ENCODE assay signal across 17 cellular contexts in the genomic region with DNA sequence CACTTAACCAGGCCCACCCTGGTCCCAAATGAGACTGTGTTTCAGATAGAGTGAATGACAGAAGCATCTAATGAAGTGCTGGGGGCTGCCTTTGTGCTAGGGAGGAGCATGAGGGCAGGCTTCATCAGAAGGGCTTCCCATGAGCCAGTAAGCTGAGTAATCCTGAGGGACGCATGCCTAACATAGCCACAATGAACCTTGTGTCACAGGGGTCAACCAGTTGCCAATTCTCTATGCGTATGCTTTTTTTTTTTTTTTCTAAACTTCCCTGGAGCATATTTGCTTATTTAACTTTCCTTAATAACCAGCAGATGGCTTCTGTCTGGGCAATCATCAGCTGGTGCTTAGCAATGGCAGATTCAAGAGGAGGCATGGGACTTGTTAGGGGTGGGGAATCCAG.
"Had no signal": no experiment of that assay in that cellular context is flagged by ENCODE, and none has a peak within 500 bp of the region (broad histone marks: within the 10 kb centered on the region; RNA-seq: fewer than 3 reads in every experiment).

No MANE protein-coding gene starts in this region.

- H3K27ac Mint-ChIP-seq: activated CD4-positive, alpha-beta T cell treated with anti-CD3 and anti-CD28 coated beads, Interleukin-2, amount 10 ng/mL, durations not matched to agents 24 days and 14 days; activated naive CD4-positive, alpha-beta T cell treated with anti-CD3 and anti-CD28 coated beads for 36 hours; memory B cell; nephron; stimulated activated naive CD8-positive, alpha-beta T cell treated with anti-CD3 and anti-CD28 coated beads, Interleukin-15, Interleukin-2, amounts not matched to agents 100 ng/mL and 50 ng/mL, for 24 hours; T-helper 1 cell treated with Interleukin-12 subunit alpha and Interleukin-12 subunit beta and Interleukin-4 antibody, amounts not matched to agents 30 μg/mL and 1 μg/mL, for 36 hours had no signal

- H3K27ac ChIP-seq: heart left ventricle, left lung, psoas muscle, upper lobe of right lung had no signal

- H3K4me1 ChIP-seq: left lung, psoas muscle, upper lobe of right lung had no signal

- H3K9me3 Mint-ChIP-seq: activated CD4-positive, alpha-beta T cell treated with anti-CD3 and anti-CD28 coated beads, Interleukin-2, amount 10 ng/mL, durations not matched to agents 24 days and 14 days; activated naive CD4-positive, alpha-beta T cell treated with anti-CD3 and anti-CD28 coated beads for 36 hours; memory B cell; nephron; stimulated activated naive CD8-positive, alpha-beta T cell treated with anti-CD3 and anti-CD28 coated beads, Interleukin-15, Interleukin-2, amounts not matched to agents 100 ng/mL and 50 ng/mL, for 24 hours; T-helper 1 cell treated with Interleukin-12 subunit alpha and Interleukin-12 subunit beta and Interleukin-4 antibody, amounts not matched to agents 30 μg/mL and 1 μg/mL, for 36 hours had no signal

- H3K27me3 ChIP-seq: heart left ventricle, left lung had no signal

- H3K4me3 ChIP-seq: heart left ventricle, left lung, psoas muscle, upper lobe of right lung had no signal

- H3K36me3 Mint-ChIP-seq: memory B cell had no signal

- H3K27me3 Mint-ChIP-seq: activated CD4-positive, alpha-beta T cell treated with anti-CD3 and anti-CD28 coated beads, Interleukin-2, amount 10 ng/mL, durations not matched to agents 24 days and 14 days had no signal

- H3K9me3 ChIP-seq: heart left ventricle, left lung, psoas muscle, upper lobe of right lung had no signal

- ATAC-seq: heart left ventricle, left lung, psoas muscle, upper lobe of right lung had no signal

- H3K4me1 Mint-ChIP-seq: activated CD4-positive, alpha-beta T cell treated with anti-CD3 and anti-CD28 coated beads, Interleukin-2, amount 10 ng/mL, durations not matched to agents 24 days and 14 days; memory B cell; nephron had no signal

- FAIRE-seq: frontal cortex had no signal

- DNase-seq: activated CD4-positive, alpha-beta T cell treated with anti-CD3 and anti-CD28 coated beads, Interleukin-2, amount 10 ng/mL, durations not matched to agents 24 days and 14 days; activated CD8-positive, alpha-beta memory T cell treated with anti-CD3 and anti-CD28 coated beads for 24 hours; activated naive CD4-positive, alpha-beta T cell treated with anti-CD3 and anti-CD28 coated beads for 36 hours; caudate nucleus; effector memory CD4-positive, alpha-beta T cell; heart left ventricle; islet precursor cell; left lung; psoas muscle; stimulated activated CD4-positive, alpha-beta T cell treated with anti-CD3 and anti-CD28 coated beads, Interleukin-15, amount 100 ng/mL, for 24 hours; stimulated activated CD4-positive, alpha-beta T cell treated with anti-CD3 and anti-CD28 coated beads, Interleukin-4, amount 100 ng/mL, for 24 hours; upper lobe of right lung had no signal

- H3K4me3 Mint-ChIP-seq: activated CD4-positive, alpha-beta T cell treated with anti-CD3 and anti-CD28 coated beads, Interleukin-2, amount 10 ng/mL, durations not matched to agents 24 days and 14 days; activated naive CD4-positive, alpha-beta T cell treated with anti-CD3 and anti-CD28 coated beads for 36 hours; memory B cell; nephron; stimulated activated naive CD8-positive, alpha-beta T cell treated with anti-CD3 and anti-CD28 coated beads, Interleukin-15, Interleukin-2, amounts not matched to agents 100 ng/mL and 50 ng/mL, for 24 hours; T-helper 1 cell treated with Interleukin-12 subunit alpha and Interleukin-12 subunit beta and Interleukin-4 antibody, amounts not matched to agents 30 μg/mL and 1 μg/mL, for 36 hours had no signal

- H3K36me3 ChIP-seq: heart left ventricle, left lung, upper lobe of right lung had no signal
